In genomic region chr14:36658091-36659009, GRCh38 we compare ENCODE assay signal across 13 cellular contexts. TPM values are rescaled to one million over a fixed set of nuclear protein-coding genes. Genes with fewer than 3 reads are reported as not detected.
DNase-seq lines count a peak whose midpoint lies in the region; ATAC-seq and TF ChIP-seq lines count a peak whose summit lies in the region.
"Had no signal": no experiment of that assay in that cellular context is flagged by ENCODE, and none has a peak within 500 bp of the region (broad histone marks: within the 10 kb centered on the region; RNA-seq: fewer than 3 reads in every experiment).

No MANE protein-coding gene starts in this region.

- no peaks in the 10 kb centered on the region for H3K9me3 Mint-ChIP-seq in activated T-cell treated with anti-CD3 and anti-CD28 coated beads, Interleukin-2, amount 50 U/mL, for 4 hours
- H3K9me3 Mint-ChIP-seq in WTC11 (no peaks in the 10 kb centered on the region), Calu3 (ENCODE audit: low read depth, unreplicated experiment) (no peaks in the 10 kb centered on the region)

- H3K9ac ChIP-seq in iPS-15b (ENCODE audit: low read depth, low read length) (no peak overlapping the region), skeletal muscle satellite cell (ENCODE audit: low read depth, low read length) (no peak overlapping the region)

- H3K36me3 Mint-ChIP-seq in activated T-cell treated with anti-CD3 and anti-CD28 coated beads, Interleukin-2, amount 50 U/mL, for 4 hours (ENCODE audit: insufficient read depth) = no peaks in the 10 kb centered on the region
- no peaks in the 10 kb centered on the region for H3K36me3 Mint-ChIP-seq in WTC11
- H3K36me3 Mint-ChIP-seq in Calu3 (ENCODE audit: insufficient read depth, unreplicated experiment) = peaks cover 17% of the 10 kb centered on the region
- H3K36me3 Mint-ChIP-seq: memory B cell had no signal

- intact Hi-C loops in Calu3 (cut with micrococcal nuclease; ENCODE audit: unreplicated experiment) = loop anchor here (5.0 kb wide), 1 partner anchor 114 kb away; no protein-coding TSS in a partner anchor

- H3K4me1 ChIP-seq in iPS-15b (ENCODE audit: control insufficient read depth, insufficient read depth, low read length) (peaks cover 2% of the 10 kb centered on the region), skeletal muscle satellite cell (ENCODE audit: control insufficient read depth, insufficient read depth, low read length) (peaks cover 43% of the 10 kb centered on the region)

- DNase-seq in activated T-cell treated with anti-CD3 and anti-CD28 coated beads, Interleukin-2, amount 50 U/mL, for 48 hours = peak; percentile 19 to 25
- no peak for DNase-seq in activated T-cell treated with anti-CD3 and anti-CD28 coated beads, Interleukin-2, amount 50 U/mL, for 4 hours
- peak; percentile 50 for DNase-seq in WTC11 (ENCODE audit: low spot score)
- DNase-seq in GDM1 (lab: John Stamatoyannopoulos, UW) = no peak
- DNase-seq in SKM-1 treated with dmso at 0.1 percent for 144 hours (lab: John Stamatoyannopoulos, UW; ENCODE audit: unreplicated experiment) = no peak
- no peak for DNase-seq in Calu3
- DNase-seq: NCI-H2171; stimulated activated CD4-positive, alpha-beta T cell treated with anti-CD3 and anti-CD28 coated beads, Interleukin-2, amount 100 ng/mL, for 24 hours had no signal

- H3K27ac Mint-ChIP-seq in WTC11 = no peak overlapping the region
- no peak overlapping the region for H3K27ac Mint-ChIP-seq in Calu3 (ENCODE audit: unreplicated experiment)
- H3K27ac Mint-ChIP-seq: memory B cell had no signal

- POLR2A ChIA-PET in WTC11 (lab: Charles Lee) = no interaction called here

- no peak overlapping the region for H3K4me3 Mint-ChIP-seq in activated T-cell treated with anti-CD3 and anti-CD28 coated beads, Interleukin-2, amount 50 U/mL, for 4 hours
- H3K4me3 Mint-ChIP-seq in WTC11 (peak overlapping the region; percentile 33), Calu3 (ENCODE audit: low read depth, unreplicated experiment) (no peak overlapping the region)
- H3K4me3 Mint-ChIP-seq: central memory CD8-positive, alpha-beta T cell; memory B cell had no signal

- TF ChIP-seq CTCF in WTC11 (IDR thresholded peaks at IDR 0.05) (no peak), Calu3 (IDR thresholded peaks at IDR 0.05; ENCODE audit: unreplicated experiment) (no peak)

- H3K9me3 ChIP-seq in iPS-15b (ENCODE audit: control insufficient read depth, insufficient read depth, low read length) = no peaks in the 10 kb centered on the region
- no peaks in the 10 kb centered on the region for H3K9me3 ChIP-seq in skeletal muscle satellite cell (replicated peaks; ENCODE audit: low read length)
- H3K9me3 ChIP-seq: pancreas had no signal

- H3K4me3 ChIP-seq in iPS-15b (ENCODE audit: low read depth, low read length) = peak overlapping the region; percentile 35
- peak overlapping the region; percentile 62 for H3K4me3 ChIP-seq in skeletal muscle satellite cell (ENCODE audit: low read length)

- CTCF ChIA-PET in WTC11 (lab: Charles Lee) (interaction anchor here (0.8 to 6.4 kb wide), 14 partner anchors 8 to 933 kb away, joined by 3 to 44 read pairs (median 18); partner anchors contain the start of gene NKX2-8), Calu3 (lab: Charles Lee) (no interaction called here)

- peaks cover 95% of the 10 kb centered on the region for H3K27me3 ChIP-seq in iPS-15b (ENCODE audit: control insufficient read depth, insufficient read depth, low read length)
- H3K27me3 ChIP-seq in skeletal muscle satellite cell (ENCODE audit: control insufficient read depth, insufficient read depth, low read length) = peaks cover 92% of the 10 kb centered on the region

- peaks cover 47% of the 10 kb centered on the region for H3K4me1 Mint-ChIP-seq in activated T-cell treated with anti-CD3 and anti-CD28 coated beads, Interleukin-2, amount 50 U/mL, for 4 hours (ENCODE audit: low read depth)
- H3K4me1 Mint-ChIP-seq in WTC11 (peaks cover 66% of the 10 kb centered on the region), Calu3 (ENCODE audit: low read depth, unreplicated experiment) (peaks cover 27% of the 10 kb centered on the region)

- BruUV-seq in Calu3 (replicated peaks; lab: Mats Ljungman, UMichigan) = no TSS peak

- ATAC-seq in activated T-cell treated with anti-CD3 and anti-CD28 coated beads, Interleukin-2, amount 50 U/mL, for 4 hours = no peak
- ATAC-seq in WTC11 = no peak
- ATAC-seq: pancreas had no signal

- peak overlapping the region; percentile 81 for H3K4me2 ChIP-seq in skeletal muscle satellite cell (ENCODE audit: low read length)

- peaks cover 98% of the 10 kb centered on the region for H3K27me3 Mint-ChIP-seq in activated T-cell treated with anti-CD3 and anti-CD28 coated beads, Interleukin-2, amount 50 U/mL, for 4 hours (ENCODE audit: low read depth)
- H3K27me3 Mint-ChIP-seq in WTC11 (ENCODE audit: low read depth) (peaks cover 100% of the 10 kb centered on the region), Calu3 (ENCODE audit: unreplicated experiment) (peaks cover 42% of the 10 kb centered on the region)

- H3K36me3 ChIP-seq in iPS-15b (ENCODE audit: control insufficient read depth, insufficient read depth, low read length) (no peaks in the 10 kb centered on the region), skeletal muscle satellite cell (ENCODE audit: insufficient read depth, low read length) (no peaks in the 10 kb centered on the region)
- H3K36me3 ChIP-seq: pancreas had no signal

TF ChIP-seq in WTC11, 78 proteins besides CTCF, POLR2A, EP300 and RAD21:
- TF ChIP-seq ZNF263 (CRISPR knock-in tag; IDR thresholded peaks at IDR 0.05; ENCODE audit: low read depth) = no peak
- TF ChIP-seq NR3C1 (CRISPR knock-in tag; conservative IDR thresholded peaks at IDR 0.05; ENCODE audit: low read depth) = no peak
- no peak for TF ChIP-seq PRRX2 (CRISPR knock-in tag; IDR thresholded peaks at IDR 0.05)
- TF ChIP-seq ZNF396 (CRISPR knock-in tag; IDR thresholded peaks at IDR 0.05; ENCODE audit: borderline replicate concordance) = no peak
- no peak for TF ChIP-seq ZNF671 (CRISPR knock-in tag; IDR thresholded peaks at IDR 0.05)
- no peak for TF ChIP-seq JUN (CRISPR knock-in tag; IDR thresholded peaks at IDR 0.05)
- TF ChIP-seq E2F4 (CRISPR knock-in tag; IDR thresholded peaks at IDR 0.05; ENCODE audit: borderline replicate concordance, low read depth) = no peak
- TF ChIP-seq TCF7 (CRISPR knock-in tag; IDR thresholded peaks at IDR 0.05; ENCODE audit: low read depth) = no peak
- no peak for TF ChIP-seq ZNF423 (CRISPR knock-in tag; IDR thresholded peaks at IDR 0.05)
- no peak for TF ChIP-seq NFATC4 (CRISPR knock-in tag; IDR thresholded peaks at IDR 0.05)
- TF ChIP-seq ESRRA (CRISPR knock-in tag; IDR thresholded peaks at IDR 0.05; ENCODE audit: borderline replicate concordance) = no peak
- no peak for TF ChIP-seq ZNF121 (CRISPR knock-in tag; IDR thresholded peaks at IDR 0.05)
- TF ChIP-seq TEAD4 (CRISPR knock-in tag; IDR thresholded peaks at IDR 0.05) = no peak
- TF ChIP-seq ELF4 (CRISPR knock-in tag; IDR thresholded peaks at IDR 0.05; ENCODE audit: low read depth) = no peak
- TF ChIP-seq CREM (CRISPR knock-in tag; IDR thresholded peaks at IDR 0.05) = no peak
- TF ChIP-seq ETV6 (CRISPR knock-in tag; IDR thresholded peaks at IDR 0.05) = no peak
- TF ChIP-seq ZNF138 (CRISPR knock-in tag; conservative IDR thresholded peaks at IDR 0.05) = no peak
- no peak for TF ChIP-seq IRF1 (CRISPR knock-in tag; IDR thresholded peaks at IDR 0.05)
- no peak for TF ChIP-seq TEAD1 (CRISPR knock-in tag; IDR thresholded peaks at IDR 0.05)

RNA-seq across cellular contexts. Expression of gene PAX9, which starts 3.3 kb away (rescaled TPM):
- under 1 TPM in 1 of 3 donors, not detected in 2; 0.08 TPM for total RNA-seq in activated T-cell treated with anti-CD3 and anti-CD28 coated beads, Interleukin-2, amount 50 U/mL, for 4 hours
- total RNA-seq in WTC11 (2021) (not detected in 3 replicates), Calu3 (2022) (4.5 and 5.3 TPM in 2 replicates)
- 1.7 and 2.0 TPM in 2 replicates for total RNA-seq in skeletal muscle satellite cell (2012; rRNA removed)

Comparison
In these comparisons a context has a peak if more than half of its experiments do, and no peak if none do; other contexts are left out.
1. DNase-seq: peak in activated T-cell treated with anti-CD3 and anti-CD28 coated beads, Interleukin-2, amount 50 U/mL, for 48 hours (2 of 2) and WTC11 (single experiment); none in activated T-cell treated with anti-CD3 and anti-CD28 coated beads, Interleukin-2, amount 50 U/mL, for 4 hours (single experiment), GDM1 (single experiment), SKM-1 treated with dmso at 0.1 percent for 144 hours (single experiment) and Calu3 (single experiment).